ENCODE assay signal across 19 cellular contexts in genomic region chr6:122264557-122264956, GRCh38.
"Had no signal": no experiment of that assay in that cellular context is flagged by ENCODE, and none has a peak within 500 bp of the region (broad histone marks: within the 10 kb centered on the region; RNA-seq: fewer than 3 reads in every experiment).

No MANE protein-coding gene starts in this region.

- H3K36me3 ChIP-seq: prostate gland, right atrium auricular region, spleen, tibial artery had no signal

- H3K27me3 ChIP-seq: right atrium auricular region, spleen, testis, tibial artery had no signal

- DNase-seq: dermis blood vessel endothelial cell; hypothalamus; kidney; mesenchymal stem cell; midbrain; naive thymus-derived CD4-positive, alpha-beta T cell; nucleus accumbens; spleen; stimulated activated CD4-positive, alpha-beta T cell treated with anti-CD3 and anti-CD28 coated beads, Interleukin-4, amount 100 ng/mL, for 4 hours; stimulated activated naive CD8-positive, alpha-beta T cell treated with anti-CD3 and anti-CD28 coated beads, Interleukin-15, Interleukin-2, amounts not matched to agents 100 U/mL and 50 U/mL, for 24 hours; substantia nigra; testis; tibial artery had no signal

- H3K9me3 ChIP-seq: prostate gland, testis had no signal

- ATAC-seq: left lobe of liver; naive thymus-derived CD4-positive, alpha-beta T cell; sciatic nerve; stimulated activated memory B cell treated with anti-CD40 and anti-IgM and Interleukin-4, amounts not matched to agents 10 μg/mL and 1 μg/mL and 100 μg/mL, for 72 hours; stimulated activated naive CD8-positive, alpha-beta T cell treated with anti-CD3 and anti-CD28 coated beads, Interleukin-15, Interleukin-2, amounts not matched to agents 100 U/mL and 50 U/mL, for 24 hours had no signal

- H3K4me3 ChIP-seq: coronary artery, prostate gland, right atrium auricular region, spleen, testis, tibial artery had no signal

- H3K27ac ChIP-seq: coronary artery, prostate gland, right atrium auricular region, spleen, testis, tibial artery had no signal

- H3K4me1 ChIP-seq: prostate gland, right atrium auricular region, spleen, testis, tibial artery had no signal
